ENCODE assay signal across 38 cellular contexts in the genomic region with DNA sequence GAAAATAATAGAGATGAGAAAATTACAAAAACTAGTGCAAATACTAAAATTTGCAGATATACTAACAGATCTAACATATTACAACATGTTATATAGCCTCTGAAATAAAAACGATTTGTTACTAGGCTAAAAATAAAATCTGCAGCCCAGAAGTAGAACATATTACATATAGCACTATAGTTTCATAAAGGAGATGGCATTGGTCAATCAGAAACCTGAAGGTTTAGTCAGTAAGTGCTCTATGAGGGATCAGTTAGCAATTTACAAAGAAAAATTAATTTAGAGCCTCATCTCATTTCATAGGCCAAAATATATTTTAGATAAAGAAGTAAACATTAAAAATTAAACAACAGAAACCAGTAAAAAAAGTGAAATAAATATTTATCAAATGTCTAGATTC. TPM values are rescaled to one million over a fixed set of nuclear protein-coding genes. Genes with fewer than 3 reads are reported as not detected.
"Had no signal": no experiment of that assay in that cellular context is flagged by ENCODE, and none has a peak within 500 bp of the region (broad histone marks: within the 10 kb centered on the region; RNA-seq: fewer than 3 reads in every experiment).

No MANE protein-coding gene starts in this region.

- H3K9ac ChIP-seq: KMS-11 had no signal

- H3K9me3 ChIP-seq: MG63 had no signal

- H3K27me3 ChIP-seq: MG63 had no signal

- H3K27ac ChIP-seq: KMS-11 had no signal

- H3K4me3 ChIP-seq: MG63 had no signal

- DNase-seq: Karpas-422, Kasumi-1, KG1, MG63, MM.1S, MV-4-11, NCI-H1048, NCI-H1092, NCI-H1092 treated with DMSO at 0.1 percent for 48 hours, NCI-H1105, NCI-H1105 treated with DMSO at 0.1 percent for 48 hours, NCI-H1417, NCI-H1417 treated with DMSO at 0.1 percent for 48 hours, NCI-H1436, NCI-H1436 treated with DMSO at 0.1 percent for 48 hours, NCI-H146, NCI-H1694, NCI-H1694 treated with DMSO at 0.1 percent for 48 hours, NCI-H187, NCI-H187 treated with DMSO at 0.1 percent for 48 hours, NCI-H1930, NCI-H2029, NCI-H2029 treated with DMSO at 0.1 percent for 48 hours, NCI-H2081, NCI-H2081 treated with DMSO at 0.1 percent for 48 hours, NCI-H2107, NCI-H2171, NCI-H2171 treated with DMSO at 0.1 percent for 48 hours, NCI-H2227 treated with DMSO at 0.1 percent for 48 hours, NCI-H226, NCI-H345, NCI-H446, NCI-H446 treated with DMSO at 0.1 percent for 48 hours had no signal

- H3K4me2 ChIP-seq: KMS-11 had no signal

- H3K36me3 ChIP-seq: MG63 had no signal

RNA-seq across cellular contexts. Expression of a gene that starts 41.0 kb away (rescaled TPM):
- total RNA-seq: LHCN-M2, M059J, MCF 10A, NCI-H460 had no signal
